In genomic region chr20:20366551-20366895, GRCh38 we compare ENCODE assay signal across 13 cellular contexts. TPM values are rescaled to one million over a fixed set of nuclear protein-coding genes. Genes with fewer than 3 reads are reported as not detected.
A peak's percentile ranks its signal among the peaks of the same experiment; 100 is the strongest.
DNase-seq lines count a peak whose midpoint lies in the region; ATAC-seq and TF ChIP-seq lines count a peak whose summit lies in the region.
"Had no signal": no experiment of that assay in that cellular context is flagged by ENCODE, and none has a peak within 500 bp of the region (broad histone marks: within the 10 kb centered on the region; RNA-seq: fewer than 3 reads in every experiment).

No MANE protein-coding gene starts in this region.

- H3K9me3 Mint-ChIP-seq in WTC11 (no peaks in the 10 kb centered on the region), T-cell (no peaks in the 10 kb centered on the region)

- H3K27ac ChIP-seq in HUES48 (ENCODE audit: low read depth, low read length) (no peak overlapping the region), body of pancreas (no peak overlapping the region)
- H3K27ac ChIP-seq: uterus had no signal

- TF ChIP-seq POLR2A in body of pancreas (IDR thresholded peaks at IDR 0.05), result no peak

- ATAC-seq in WTC11 (no peak), T-cell (replicated peaks in 1 of 4) (no peak), body of pancreas (no peak)
- ATAC-seq: right cardiac atrium had no signal

- H3K4me1 ChIP-seq in HUES48 (ENCODE audit: control insufficient read depth, insufficient read depth, low read length) (peaks cover 41% of the 10 kb centered on the region), body of pancreas (peaks cover 41% of the 10 kb centered on the region)

- WGBS in body of pancreas, 2 donors, result 3 to 4% methylated on average over 4 to 19 of the region's 19 CpGs

- H3K9ac ChIP-seq in HUES48 (ENCODE audit: low read depth, low read length), result no peak overlapping the region; the same call in 1 of the 2 replicates

- H3K27me3 Mint-ChIP-seq in WTC11 (ENCODE audit: low read depth) (peaks cover 83% of the 10 kb centered on the region), T-cell (peaks cover 48 to 61% of the 10 kb centered on the region in 2 donors)

- H3K36me3 Mint-ChIP-seq in WTC11, result no peaks in the 10 kb centered on the region
- H3K36me3 Mint-ChIP-seq in T-cell, result no peaks in the 10 kb centered on the region

- H3K4me3 Mint-ChIP-seq in WTC11, result peak overlapping the region; percentile 81
- H3K4me3 Mint-ChIP-seq in T-cell, result peak overlapping the region in 1 of 3 donors; percentile 38

- DNase-seq in NCI-H1694 (lab: John Stamatoyannopoulos, UW), result peak; percentile 34
- no peak for DNase-seq in NCI-H1694 treated with DMSO at 0.1 percent for 48 hours (lab: John Stamatoyannopoulos, UW)
- DNase-seq in WTC11 (ENCODE audit: low spot score), result no peak
- DNase-seq in left kidney (ENCODE audit: low read depth, low spot score), result peak; percentile 59
- no peak for DNase-seq in T-cell
- DNase-seq in body of pancreas, result no peak
- DNase-seq in activated CD4-positive, CD25-positive, alpha-beta regulatory T cell (lab: John Stamatoyannopoulos, UW), result no peak
- DNase-seq: IMR-90; NK-92 treated with Interleukin-12 subunit alpha and Interleukin-12 subunit beta, amount 100 ng/mL, for 24 hours; right cardiac atrium; uterus had no signal

- peaks cover 41% of the 10 kb centered on the region for H3K4me1 Mint-ChIP-seq in WTC11
- H3K4me1 Mint-ChIP-seq in T-cell, result peaks cover 17 to 25% (median 17%) of the 10 kb centered on the region in 3 donors

- H3K27me3 ChIP-seq in HUES48 (ENCODE audit: control insufficient read depth, insufficient read depth, low read length) (peaks cover 94% of the 10 kb centered on the region), body of pancreas (peaks cover 0 to 28% of the 10 kb centered on the region in 2 donors)

- H3K9me3 ChIP-seq in HUES48 (ENCODE audit: control insufficient read depth, insufficient read depth, low read length), result no peaks in the 10 kb centered on the region
- no peaks in the 10 kb centered on the region for H3K9me3 ChIP-seq in body of pancreas
- H3K9me3 ChIP-seq: uterus had no signal

- POLR2A ChIA-PET in WTC11 (lab: Charles Lee), result no interaction called here
- POLR2A ChIA-PET in T-cell (lab: Charles Lee), result interaction anchor here in 1 of 2 donors (0.6 kb wide), 1 partner anchor 94 kb away, joined by 5 read pairs; no protein-coding TSS in a partner anchor

- H3K36me3 ChIP-seq in HUES48 (ENCODE audit: control insufficient read depth, insufficient read depth, low read length) (no peaks in the 10 kb centered on the region), body of pancreas (replicated peaks in 1 of 2; ENCODE audit: insufficient read depth in 1 of 2, low read depth in 2 of 2) (no peaks in the 10 kb centered on the region)
- H3K36me3 ChIP-seq: uterus had no signal

- no peak overlapping the region for H3K27ac Mint-ChIP-seq in WTC11
- H3K27ac Mint-ChIP-seq in T-cell, result no peak overlapping the region

- TF ChIP-seq CTCF in WTC11 (IDR thresholded peaks at IDR 0.05) (no peak), body of pancreas (IDR thresholded peaks at IDR 0.05) (no peak)

- H3K4me3 ChIP-seq in HUES48 (ENCODE audit: low read depth, low read length) (peak overlapping the region; percentile 36), body of pancreas (no peak overlapping the region)
- H3K4me3 ChIP-seq: uterus had no signal

- CTCF ChIA-PET in WTC11 (lab: Charles Lee), result interaction anchor here (1.3 kb wide), 1 partner anchor 227 kb away, joined by 6 read pairs; no protein-coding TSS in a partner anchor
- CTCF ChIA-PET in T-cell (lab: Charles Lee), result interaction anchor here (0.6 kb wide), 2 partner anchors 460 to 1135 kb away, joined by 4 to 6 read pairs; no protein-coding TSS in a partner anchor

- intact Hi-C loops in body of pancreas (cut with DNase I), result no loop called here

TF ChIP-seq in WTC11, 78 proteins besides CTCF, POLR2A, EP300 and RAD21:
- TF ChIP-seq HMGXB4 (CRISPR knock-in tag; IDR thresholded peaks at IDR 0.05) (no peak), ATF1 (CRISPR knock-in tag; IDR thresholded peaks at IDR 0.05) (no peak)
- TF ChIP-seq, protein P1, sequence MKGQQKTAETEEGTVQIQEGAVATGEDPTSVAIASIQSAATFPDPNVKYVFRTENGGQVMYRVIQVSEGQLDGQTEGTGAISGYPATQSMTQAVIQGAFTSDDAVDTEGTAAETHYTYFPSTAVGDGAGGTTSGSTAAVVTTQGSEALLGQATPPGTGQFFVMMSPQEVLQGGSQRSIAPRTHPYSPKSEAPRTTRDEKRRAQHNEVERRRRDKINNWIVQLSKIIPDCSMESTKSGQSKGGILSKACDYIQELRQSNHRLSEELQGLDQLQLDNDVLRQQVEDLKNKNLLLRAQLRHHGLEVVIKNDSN (CRISPR knock-in tag; IDR thresholded peaks at IDR 0.05), result no peak

RNA-seq across cellular contexts. Expression of gene INSM1, which starts 1.4 kb away (rescaled TPM):
- 3.3 to 4.4 TPM (median 3.6 TPM) in 3 replicates for total RNA-seq in WTC11 (2021)
- not detected for total RNA-seq in T-cell
- total RNA-seq in body of pancreas, result 1 to 10 TPM; 3.4 to 4.3 TPM
- total RNA-seq: chondrocyte, IMR-90, right cardiac atrium, uterus had no signal

Comparison
In these comparisons a context has a peak if more than half of its experiments do, and no peak if none do; other contexts are left out.
1. DNase-seq: peak in NCI-H1694 (single experiment) and left kidney (single experiment); none in NCI-H1694 treated with DMSO at 0.1 percent for 48 hours (single experiment), WTC11 (single experiment), T-cell (0 of 34), body of pancreas (0 of 4) and activated CD4-positive, CD25-positive, alpha-beta regulatory T cell (0 of 4).